21 cellular contexts compared by ENCODE assay signal in the genomic region with DNA sequence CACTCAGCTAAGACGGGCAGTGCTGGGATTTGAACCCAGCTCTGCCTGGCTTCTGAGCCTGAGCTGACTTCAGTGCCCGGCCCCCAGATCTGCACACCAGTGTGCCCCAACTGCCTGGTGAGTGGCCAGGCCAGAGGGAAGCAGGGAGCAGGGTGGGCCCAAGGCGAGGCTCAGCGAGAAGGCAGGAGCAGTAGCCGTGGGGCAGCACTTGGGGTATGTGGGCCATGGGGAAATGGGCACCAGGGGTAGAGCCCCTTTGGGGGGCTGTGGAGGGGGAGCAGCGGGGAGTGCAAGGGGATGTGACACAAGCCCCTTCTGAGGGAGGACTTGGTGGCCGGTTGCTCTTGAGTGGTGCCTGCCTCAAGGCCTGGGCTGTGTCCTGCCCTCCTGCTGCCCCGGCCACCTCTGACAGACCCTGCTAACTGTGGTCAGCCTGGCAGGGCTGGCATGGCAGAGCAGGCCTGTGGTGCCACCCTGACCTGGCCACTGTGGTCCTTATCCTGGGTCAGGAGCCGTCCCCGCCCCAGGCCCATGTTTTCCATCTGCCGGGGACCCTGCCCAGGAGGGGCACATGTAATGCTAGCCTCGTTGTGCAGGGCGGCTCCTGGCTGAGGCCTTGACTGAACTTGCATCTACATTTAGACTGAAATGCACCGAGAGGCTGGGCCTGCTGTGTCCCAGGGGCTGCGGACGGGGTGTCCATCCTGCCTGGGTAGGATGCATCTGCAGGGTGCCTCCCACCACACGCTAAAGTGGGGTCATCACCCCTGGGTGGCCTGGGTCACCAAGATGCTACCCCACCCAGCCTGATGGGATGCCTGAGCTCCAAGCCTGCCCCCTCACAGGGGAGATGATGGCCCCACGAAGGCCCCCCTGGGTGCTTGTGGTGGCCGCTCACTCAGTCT.
DNase-seq lines count a peak whose midpoint lies in the region; ATAC-seq and TF ChIP-seq lines count a peak whose summit lies in the region.
"Had no signal": no experiment of that assay in that cellular context is flagged by ENCODE, and none has a peak within 500 bp of the region (broad histone marks: within the 10 kb centered on the region; RNA-seq: fewer than 3 reads in every experiment).

No MANE protein-coding gene starts in this region.

- no peak for TF ChIP-seq EP300 in transverse colon (IDR thresholded peaks at IDR 0.05; ENCODE audit: low read depth)

- in situ Hi-C loops in transverse colon (cut with MboI; ENCODE audit: low pct_ligation_motif_present in 1 of 4, low pct_unique_long_range_greater_than_20kb in 1 of 4, low sequenced_read_pairs in 3 of 4), result no loop called here

- intact Hi-C loops in Right ventricle myocardium inferior (cut with DNase I) (no loop called here), lower lobe of right lung (cut with DNase I) (no loop called here), transverse colon (cut with DNase I; ENCODE audit: low total_unique reads) (no loop called here)

- TF ChIP-seq POLR2A in transverse colon (IDR thresholded peaks at IDR 0.05), result no peak

- no peak overlapping the region for H3K27ac ChIP-seq in right atrium auricular region
- no peak overlapping the region for H3K27ac ChIP-seq in WERI-Rb-1
- no peak overlapping the region for H3K27ac ChIP-seq in lower lobe of right lung
- peak overlapping the region in 3 of 4 donors; percentile 51 to 69 (median 64) for H3K27ac ChIP-seq in transverse colon
- H3K27ac ChIP-seq: A549, C4-2B, GM23248, PC-9 had no signal

- ATAC-seq in Right ventricle myocardium inferior, result no peak
- ATAC-seq in lower lobe of right lung, result peak in 1 of 2 donors; percentile 18
- ATAC-seq: GM12878, HCT116 had no signal

- H3K36me3 ChIP-seq in right atrium auricular region (no peaks in the 10 kb centered on the region), WERI-Rb-1 (no peaks in the 10 kb centered on the region; the same call in none of the 2 replicates), lower lobe of right lung (no peaks in the 10 kb centered on the region), transverse colon (no peaks in the 10 kb centered on the region)

- WGBS in transverse colon (ENCODE audit: low coverage in 1 of 2), 2 donors, result 67% methylated on average over 14 of the region's 19 CpGs; no CpG with 5 or more reads in 1 of the 2 donors

- peaks cover 0 to 4% of the 10 kb centered on the region in 2 donors for H3K4me1 ChIP-seq in right atrium auricular region
- peaks cover under 1% of the 10 kb centered on the region for H3K4me1 ChIP-seq in lower lobe of right lung
- H3K4me1 ChIP-seq in transverse colon, result peaks cover 3 to 39% (median 35%) of the 10 kb centered on the region in 4 donors
- H3K4me1 ChIP-seq: A549 had no signal

- H3K4me3 ChIP-seq in right atrium auricular region (no peak overlapping the region), WERI-Rb-1 (ENCODE audit: low read depth, low read length) (no peak overlapping the region), lower lobe of right lung (no peak overlapping the region), transverse colon (no peak overlapping the region)
- H3K4me3 ChIP-seq: A549, GM12878, GM23248, PC-9 had no signal

- no peak for TF ChIP-seq CTCF in right atrium auricular region (IDR thresholded peaks at IDR 0.05)
- TF ChIP-seq CTCF in WERI-Rb-1 (IDR thresholded peaks at IDR 0.05; ENCODE audit: low read depth, low read length), result no peak
- no peak for TF ChIP-seq CTCF in lower lobe of right lung (IDR thresholded peaks at IDR 0.05)
- no peak for TF ChIP-seq CTCF in transverse colon (IDR thresholded peaks at IDR 0.05)

- DNase-seq in Right ventricle myocardium inferior (ENCODE audit: missing footprints) (peak; percentile 64), right atrium auricular region (ENCODE audit: low spot score) (no peak), WERI-Rb-1 (peak; percentile 4), lower lobe of right lung (peak; percentile 34), transverse colon (peak; percentile 8), OCI-M1 (lab: John Stamatoyannopoulos, UW) (no peak)
- no peak for DNase-seq in NK-92 treated with Interleukin-12 subunit alpha and Interleukin-12 subunit beta, amount 100 ng/mL, for 24 hours (lab: John Stamatoyannopoulos, UW)
- DNase-seq: DND-41, GDM1, GM23248, KBM-7, MV-4-11, NCI-H1417 treated with DMSO at 0.1 percent for 48 hours, NCI-H1930, NCI-H2171, NCI-H446, PC-9 had no signal

- H3K9me3 ChIP-seq in right atrium auricular region, result peaks cover 0 to 10% of the 10 kb centered on the region in 2 donors
- peaks cover 16% of the 10 kb centered on the region for H3K9me3 ChIP-seq in WERI-Rb-1 (ENCODE audit: severe bottlenecking)
- H3K9me3 ChIP-seq in lower lobe of right lung, result peaks cover 9% of the 10 kb centered on the region
- peaks cover 2 to 3% of the 10 kb centered on the region in 2 donors for H3K9me3 ChIP-seq in transverse colon

- H3K27me3 ChIP-seq in right atrium auricular region (no peaks in the 10 kb centered on the region), WERI-Rb-1 (ENCODE audit: insufficient read depth, low read depth, severe bottlenecking) (no peaks in the 10 kb centered on the region), lower lobe of right lung (ENCODE audit: low read depth) (peaks cover 12% of the 10 kb centered on the region), transverse colon (no peaks in the 10 kb centered on the region)

Comparison
In these comparisons a context has a peak if more than half of its experiments do, and no peak if none do; other contexts are left out.
1. DNase-seq: peak in Right ventricle myocardium inferior (single experiment), WERI-Rb-1 (single experiment), lower lobe of right lung (single experiment) and transverse colon (single experiment); none in right atrium auricular region (single experiment), OCI-M1 (single experiment) and NK-92 treated with Interleukin-12 subunit alpha and Interleukin-12 subunit beta, amount 100 ng/mL, for 24 hours (single experiment).
2. H3K27ac ChIP-seq: peak in transverse colon (3 of 4); none in right atrium auricular region (0 of 2), WERI-Rb-1 (single experiment) and lower lobe of right lung (single experiment).